In genomic region chr15:28918141-28918983, GRCh38 we compare ENCODE assay signal across 9 cellular contexts. TPM values are rescaled to one million over a fixed set of nuclear protein-coding genes. Genes with fewer than 3 reads are reported as not detected.
DNase-seq lines count a peak whose midpoint lies in the region; ATAC-seq and TF ChIP-seq lines count a peak whose summit lies in the region.
"Had no signal": no experiment of that assay in that cellular context is flagged by ENCODE, and none has a peak within 500 bp of the region (broad histone marks: within the 10 kb centered on the region; RNA-seq: fewer than 3 reads in every experiment).

No MANE protein-coding gene starts in this region.

- H3K9me3 Mint-ChIP-seq in activated naive CD4-positive, alpha-beta T cell treated with anti-CD3 and anti-CD28 coated beads for 36 hours = no peaks in the 10 kb centered on the region
- no peaks in the 10 kb centered on the region for H3K9me3 Mint-ChIP-seq in stimulated activated effector memory CD8-positive, alpha-beta T cell treated with anti-CD3 and anti-CD28 coated beads, Interleukin-12 subunit alpha, Interleukin-12 subunit beta, amount 100 ng/mL, for 72 hours
- H3K9me3 Mint-ChIP-seq: stimulated activated naive B cell treated with anti-CD40 and anti-IgM and Interleukin-4, amounts not matched to agents 10 μg/mL and 1 μg/mL and 100 μg/mL, for 72 hours had no signal

- H3K27ac Mint-ChIP-seq in activated naive CD4-positive, alpha-beta T cell treated with anti-CD3 and anti-CD28 coated beads for 36 hours = no peak overlapping the region
- H3K27ac Mint-ChIP-seq in stimulated activated effector memory CD8-positive, alpha-beta T cell treated with anti-CD3 and anti-CD28 coated beads, Interleukin-12 subunit alpha, Interleukin-12 subunit beta, amount 100 ng/mL, for 72 hours = no peak overlapping the region
- H3K27ac Mint-ChIP-seq: stimulated activated naive B cell treated with anti-CD40 and anti-IgM and Interleukin-4, amounts not matched to agents 10 μg/mL and 1 μg/mL and 100 μg/mL, for 72 hours had no signal

- no peaks in the 10 kb centered on the region for H3K27me3 Mint-ChIP-seq in activated naive CD4-positive, alpha-beta T cell treated with anti-CD3 and anti-CD28 coated beads for 36 hours (ENCODE audit: low read depth)

- CTCF ChIA-PET in activated naive CD4-positive, alpha-beta T cell treated with anti-CD3 and anti-CD28 coated beads for 36 hours (lab: Charles Lee) = interaction anchor here (0.9 kb wide), 1 partner anchor 60 kb away, joined by 3 read pairs; no protein-coding TSS in a partner anchor

- DNase-seq in activated naive CD4-positive, alpha-beta T cell treated with anti-CD3 and anti-CD28 coated beads for 36 hours = peak; percentile 12
- DNase-seq in activated naive CD4-positive, alpha-beta T cell (lab: John Stamatoyannopoulos, UW) = no peak
- DNase-seq in SHP77 (lab: John Stamatoyannopoulos, UW) (peak; percentile 84 to 86), fibroblast of the aortic adventitia (ENCODE audit: low read depth) (peak; percentile 2), GDM1 (lab: John Stamatoyannopoulos, UW) (no peak), NCI-H1417 treated with DMSO at 0.1 percent for 48 hours (lab: John Stamatoyannopoulos, UW) (no peak)
- no peak for DNase-seq in stimulated activated effector memory CD8-positive, alpha-beta T cell treated with anti-CD3 and anti-CD28 coated beads, Interleukin-12 subunit alpha, Interleukin-12 subunit beta, amount 100 ng/mL, for 72 hours (ENCODE audit: low spot score in 2 of 2)
- DNase-seq: stimulated activated naive B cell treated with anti-CD40 and anti-IgM and Interleukin-4, amounts not matched to agents 10 μg/mL and 1 μg/mL and 100 μg/mL, for 72 hours had no signal

- peak; percentile 21 for TF ChIP-seq CTCF in fibroblast of the aortic adventitia (IDR thresholded peaks at IDR 0.05; ENCODE audit: insufficient read depth, low read length)

- no peak for ATAC-seq in stimulated activated effector memory CD8-positive, alpha-beta T cell treated with anti-CD3 and anti-CD28 coated beads, Interleukin-12 subunit alpha, Interleukin-12 subunit beta, amount 100 ng/mL, for 72 hours
- ATAC-seq in activated CD4-positive, CD25-positive, alpha-beta regulatory T cell treated with anti-CD3 and anti-CD28 coated beads, Interleukin-2, amount 50 U/mL, for 24 hours = no peak
- ATAC-seq: stimulated activated naive B cell treated with anti-CD40 and anti-IgM and Interleukin-4, amounts not matched to agents 10 μg/mL and 1 μg/mL and 100 μg/mL, for 72 hours had no signal

- no peak overlapping the region for H3K4me3 ChIP-seq in fibroblast of the aortic adventitia (ENCODE audit: low read depth, low read length)

- H3K4me3 Mint-ChIP-seq in activated naive CD4-positive, alpha-beta T cell treated with anti-CD3 and anti-CD28 coated beads for 36 hours = peak overlapping the region; percentile 5
- peak overlapping the region; percentile 46 for H3K4me3 Mint-ChIP-seq in stimulated activated effector memory CD8-positive, alpha-beta T cell treated with anti-CD3 and anti-CD28 coated beads, Interleukin-12 subunit alpha, Interleukin-12 subunit beta, amount 100 ng/mL, for 72 hours
- H3K4me3 Mint-ChIP-seq: stimulated activated naive B cell treated with anti-CD40 and anti-IgM and Interleukin-4, amounts not matched to agents 10 μg/mL and 1 μg/mL and 100 μg/mL, for 72 hours had no signal

- H3K36me3 Mint-ChIP-seq in activated naive CD4-positive, alpha-beta T cell treated with anti-CD3 and anti-CD28 coated beads for 36 hours (ENCODE audit: low read depth) = peaks cover 10% of the 10 kb centered on the region
- H3K36me3 Mint-ChIP-seq in stimulated activated effector memory CD8-positive, alpha-beta T cell treated with anti-CD3 and anti-CD28 coated beads, Interleukin-12 subunit alpha, Interleukin-12 subunit beta, amount 100 ng/mL, for 72 hours = no peaks in the 10 kb centered on the region
- H3K36me3 Mint-ChIP-seq: stimulated activated naive B cell treated with anti-CD40 and anti-IgM and Interleukin-4, amounts not matched to agents 10 μg/mL and 1 μg/mL and 100 μg/mL, for 72 hours had no signal

- intact Hi-C loops in activated naive CD4-positive, alpha-beta T cell treated with anti-CD3 and anti-CD28 coated beads for 36 hours (cut with micrococcal nuclease) = no loop called here

- H3K4me1 Mint-ChIP-seq in activated naive CD4-positive, alpha-beta T cell treated with anti-CD3 and anti-CD28 coated beads for 36 hours (ENCODE audit: low read depth) = peaks cover 53% of the 10 kb centered on the region
- peaks cover 22% of the 10 kb centered on the region for H3K4me1 Mint-ChIP-seq in stimulated activated effector memory CD8-positive, alpha-beta T cell treated with anti-CD3 and anti-CD28 coated beads, Interleukin-12 subunit alpha, Interleukin-12 subunit beta, amount 100 ng/mL, for 72 hours
- H3K4me1 Mint-ChIP-seq: stimulated activated naive B cell treated with anti-CD40 and anti-IgM and Interleukin-4, amounts not matched to agents 10 μg/mL and 1 μg/mL and 100 μg/mL, for 72 hours had no signal

RNA-seq across cellular contexts. Expression of gene APBA2, which starts 32.6 kb away (rescaled TPM):
- 10 to 100 TPM; 16.2 to 18.3 TPM for total RNA-seq in activated naive CD4-positive, alpha-beta T cell treated with anti-CD3 and anti-CD28 coated beads for 36 hours
- total RNA-seq in fibroblast of the aortic adventitia (ENCODE audit: low replicate concordance) = 1.8 and 4.3 TPM in 2 replicates

Comparison
In these comparisons a context has a peak if more than half of its experiments do, and no peak if none do; other contexts are left out.
1. DNase-seq: peak in activated naive CD4-positive, alpha-beta T cell treated with anti-CD3 and anti-CD28 coated beads for 36 hours (single experiment), SHP77 (2 of 2) and fibroblast of the aortic adventitia (single experiment); none in activated naive CD4-positive, alpha-beta T cell (0 of 4), stimulated activated effector memory CD8-positive, alpha-beta T cell treated with anti-CD3 and anti-CD28 coated beads, Interleukin-12 subunit alpha, Interleukin-12 subunit beta, amount 100 ng/mL, for 72 hours (0 of 2), GDM1 (single experiment) and NCI-H1417 treated with DMSO at 0.1 percent for 48 hours (single experiment).